8 cellular contexts compared by ENCODE assay signal in the genomic region with DNA sequence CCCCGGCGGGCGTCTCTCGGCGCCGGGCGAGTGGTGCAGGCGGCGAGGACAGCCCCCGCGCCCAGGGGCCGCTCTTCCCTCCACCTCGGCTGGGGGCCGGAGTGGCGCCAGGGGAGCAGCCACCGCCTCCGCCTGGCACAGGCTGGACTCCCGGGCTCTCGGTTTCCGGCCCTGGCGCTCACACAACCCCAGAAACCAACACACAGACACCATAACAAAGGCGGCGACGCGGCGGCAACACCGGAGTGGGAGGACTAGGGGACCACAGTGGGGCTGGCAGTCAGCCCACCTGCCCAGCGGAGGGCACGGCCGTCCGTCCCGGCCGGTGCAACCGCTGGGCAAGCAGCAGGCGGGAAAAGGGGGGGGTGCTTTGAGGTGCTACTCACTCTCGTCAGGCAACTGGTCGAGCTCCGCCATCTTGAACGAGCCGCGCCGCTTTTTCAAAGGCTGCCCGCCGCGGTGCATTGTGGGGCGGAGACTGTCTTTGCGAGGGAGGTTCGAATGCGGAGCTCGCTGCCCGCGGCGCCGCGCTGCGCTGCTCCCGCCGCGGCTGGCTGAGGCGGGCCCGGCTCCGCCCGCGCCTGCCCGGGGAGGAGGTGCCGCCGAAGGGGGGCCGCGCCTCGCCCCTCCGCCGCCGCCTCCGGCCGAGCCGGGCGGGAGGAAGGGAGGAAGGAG. TPM values are rescaled to one million over a fixed set of nuclear protein-coding genes. Genes with fewer than 3 reads are reported as not detected.
A peak's percentile ranks its signal among the peaks of the same experiment; 100 is the strongest.
DNase-seq lines count a peak whose midpoint lies in the region; ATAC-seq and TF ChIP-seq lines count a peak whose summit lies in the region.

A gene with protein sequence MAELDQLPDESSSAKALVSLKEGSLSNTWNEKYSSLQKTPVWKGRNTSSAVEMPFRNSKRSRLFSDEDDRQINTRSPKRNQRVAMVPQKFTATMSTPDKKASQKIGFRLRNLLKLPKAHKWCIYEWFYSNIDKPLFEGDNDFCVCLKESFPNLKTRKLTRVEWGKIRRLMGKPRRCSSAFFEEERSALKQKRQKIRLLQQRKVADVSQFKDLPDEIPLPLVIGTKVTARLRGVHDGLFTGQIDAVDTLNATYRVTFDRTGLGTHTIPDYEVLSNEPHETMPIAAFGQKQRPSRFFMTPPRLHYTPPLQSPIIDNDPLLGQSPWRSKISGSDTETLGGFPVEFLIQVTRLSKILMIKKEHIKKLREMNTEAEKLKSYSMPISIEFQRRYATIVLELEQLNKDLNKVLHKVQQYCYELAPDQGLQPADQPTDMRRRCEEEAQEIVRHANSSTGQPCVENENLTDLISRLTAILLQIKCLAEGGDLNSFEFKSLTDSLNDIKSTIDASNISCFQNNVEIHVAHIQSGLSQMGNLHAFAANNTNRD (minus strand): TSS at position 442 of the 675 bp plus-strand sequence. CDS start 25 bp downstream, at position 417.

- no peaks in the 10 kb centered on the region for H3K4me1 ChIP-seq in BE2C
- peaks cover 8% of the 10 kb centered on the region for H3K4me1 ChIP-seq in colonic mucosa

- peak within 1 kb of the TSS; percentile 86 for H3K27ac Mint-ChIP-seq in activated CD4-positive, alpha-beta T cell treated with anti-CD3 and anti-CD28 coated beads for 36 hours

- ATAC-seq in HG03439 (IDR thresholded peaks at IDR 0.05; ENCODE audit: unreplicated experiment) = peak; percentile 83
- peak; percentile 87 for ATAC-seq in activated CD4-positive, alpha-beta T cell treated with anti-CD3 and anti-CD28 coated beads for 36 hours

- peaks cover 2% of the 10 kb centered on the region for H3K36me3 Mint-ChIP-seq in activated CD4-positive, alpha-beta T cell treated with anti-CD3 and anti-CD28 coated beads for 36 hours (ENCODE audit: low read depth)

- CTCF ChIA-PET in activated CD4-positive, alpha-beta T cell treated with anti-CD3 and anti-CD28 coated beads for 36 hours (lab: Charles Lee) = interaction anchor here (0.6 to 3.2 kb wide), 11 partner anchors 19 to 244 kb away, joined by 3 to 26 read pairs (median 4); a partner anchor contains a TSS

- H3K27me3 Mint-ChIP-seq in activated CD4-positive, alpha-beta T cell treated with anti-CD3 and anti-CD28 coated beads for 36 hours = peaks cover 10% of the 10 kb centered on the region

- H3K4me3 Mint-ChIP-seq in activated CD4-positive, alpha-beta T cell treated with anti-CD3 and anti-CD28 coated beads for 36 hours = peak within 1 kb of the TSS; percentile 83

- TF ChIP-seq CTCF in BE2C (IDR thresholded peaks at IDR 0.05; ENCODE audit: low read depth, low read length) = no peak
- TF ChIP-seq CTCF in colonic mucosa (IDR thresholded peaks at IDR 0.05) = no peak

- POLR2A ChIA-PET in activated CD4-positive, alpha-beta T cell treated with anti-CD3 and anti-CD28 coated beads for 36 hours (lab: Charles Lee) = interaction anchor here (0.5 to 1.5 kb wide), 6 partner anchors 24 to 1006 kb away, joined by 3 to 5 read pairs (median 4); a partner anchor contains a TSS

- peaks cover 15% of the 10 kb centered on the region for H3K4me1 Mint-ChIP-seq in activated CD4-positive, alpha-beta T cell treated with anti-CD3 and anti-CD28 coated beads for 36 hours

- intact Hi-C loops in activated CD4-positive, alpha-beta T cell treated with anti-CD3 and anti-CD28 coated beads for 36 hours (cut with DNase I, micrococcal nuclease) = loop anchor here in 1 of 2 experiments (1.0 to 5.0 kb wide), 8 partner anchors 24 to 312 kb away; a partner anchor contains a TSS
- intact Hi-C loops in colonic mucosa (cut with DNase I) = no loop called here

- H3K9ac ChIP-seq in colonic mucosa (ENCODE audit: low read depth in 2 of 2, low read length in 2 of 2) = peak within 1 kb of the TSS; percentile 85 to 87

- no peaks in the 10 kb centered on the region for H3K9me3 Mint-ChIP-seq in activated CD4-positive, alpha-beta T cell treated with anti-CD3 and anti-CD28 coated beads for 36 hours (ENCODE audit: low read depth)

- no peaks in the 10 kb centered on the region for H3K9me3 ChIP-seq in BE2C
- no peaks in the 10 kb centered on the region for H3K9me3 ChIP-seq in colonic mucosa

- H3K27me3 ChIP-seq in BE2C (no peaks in the 10 kb centered on the region), colonic mucosa (no peaks in the 10 kb centered on the region)

- DNase-seq in BE2C (peak; percentile 97), GM19238 (ENCODE audit: insufficient read length, low spot score) (peak; percentile 87), NCI-H510A treated with DMSO at 0.1 percent for 48 hours (lab: John Stamatoyannopoulos, UW) (peak; percentile 93), colonic mucosa (peak; percentile 96), left kidney (ENCODE audit: low read depth, low spot score) (peak; percentile 97)
- peak; percentile 97 for DNase-seq in activated CD4-positive, alpha-beta T cell treated with anti-CD3 and anti-CD28 coated beads for 36 hours
- peak; percentile 89 to 94 for DNase-seq in stimulated activated CD4-positive, alpha-beta T cell treated with anti-CD3 and anti-CD28 coated beads, Interleukin-1b, Interleukin-23, amount 100 ng/mL, for 4 hours (ENCODE audit: low read depth in 2 of 2)

- H3K36me3 ChIP-seq in BE2C = peaks cover 4% of the 10 kb centered on the region
- no peaks in the 10 kb centered on the region for H3K36me3 ChIP-seq in colonic mucosa

- H3K27ac ChIP-seq in colonic mucosa = peak within 1 kb of the TSS; percentile 39

- H3K4me3 ChIP-seq in BE2C (ENCODE audit: low read depth, low read length) (peak within 1 kb of the TSS; percentile 99), colonic mucosa (peak within 1 kb of the TSS; percentile 64)

RNA-seq across cellular contexts. Expression of the gene that starts here (rescaled TPM):
- polyA plus RNA-seq in BE2C (2012; ENCODE audit: insufficient read depth, insufficient read length, low read depth) = 3.1 TPM
- 10 to 100 TPM; 10.6 TPM for total RNA-seq in activated CD4-positive, alpha-beta T cell treated with anti-CD3 and anti-CD28 coated beads for 36 hours
- total RNA-seq in colonic mucosa = 1 to 10 TPM; 3.5 to 7.1 TPM

Comparison
In these comparisons a context has a peak if more than half of its experiments do, and no peak if none do; other contexts are left out.
1. Peak in every context shown above with its lines: DNase-seq, ATAC-seq, H3K4me3 ChIP-seq and H3K27ac ChIP-seq.